1 cellular context compared by ENCODE assay signal in genomic region chr6:11681770-11682169, GRCh38.
TF ChIP-seq lines count a peak whose summit lies in the region.

No MANE protein-coding gene starts in this region.

TF ChIP-seq in IMR-90, 13 proteins besides CTCF, POLR2A, EP300 and RAD21 (continued from another document):
- TF ChIP-seq USF2 (IDR thresholded peaks at IDR 0.05; ENCODE audit: low read depth, low read length), result no peak
- no peak for TF ChIP-seq ELK1 (IDR thresholded peaks at IDR 0.05; ENCODE audit: borderline replicate concordance, low read depth, low read length)
- TF ChIP-seq MAZ (IDR thresholded peaks at IDR 0.05; ENCODE audit: borderline replicate concordance, low read depth, low read length), result no peak
- TF ChIP-seq MAFK (IDR thresholded peaks at IDR 0.05; ENCODE audit: low read depth, low read length), result no peak
- TF ChIP-seq SMC3 (IDR thresholded peaks at IDR 0.05; ENCODE audit: low read depth, low read length), result no peak
- no peak for TF ChIP-seq RFX5 (IDR thresholded peaks at IDR 0.05; ENCODE audit: low read depth, low read length)
- TF ChIP-seq CHD1 (IDR thresholded peaks at IDR 0.05; ENCODE audit: low read depth, low read length), result no peak
- no peak for TF ChIP-seq RCOR1 (IDR thresholded peaks at IDR 0.05; ENCODE audit: insufficient replicate concordance, low read length)
